Comparison of ENCODE assay signal across 12 cellular contexts in the genomic region with DNA sequence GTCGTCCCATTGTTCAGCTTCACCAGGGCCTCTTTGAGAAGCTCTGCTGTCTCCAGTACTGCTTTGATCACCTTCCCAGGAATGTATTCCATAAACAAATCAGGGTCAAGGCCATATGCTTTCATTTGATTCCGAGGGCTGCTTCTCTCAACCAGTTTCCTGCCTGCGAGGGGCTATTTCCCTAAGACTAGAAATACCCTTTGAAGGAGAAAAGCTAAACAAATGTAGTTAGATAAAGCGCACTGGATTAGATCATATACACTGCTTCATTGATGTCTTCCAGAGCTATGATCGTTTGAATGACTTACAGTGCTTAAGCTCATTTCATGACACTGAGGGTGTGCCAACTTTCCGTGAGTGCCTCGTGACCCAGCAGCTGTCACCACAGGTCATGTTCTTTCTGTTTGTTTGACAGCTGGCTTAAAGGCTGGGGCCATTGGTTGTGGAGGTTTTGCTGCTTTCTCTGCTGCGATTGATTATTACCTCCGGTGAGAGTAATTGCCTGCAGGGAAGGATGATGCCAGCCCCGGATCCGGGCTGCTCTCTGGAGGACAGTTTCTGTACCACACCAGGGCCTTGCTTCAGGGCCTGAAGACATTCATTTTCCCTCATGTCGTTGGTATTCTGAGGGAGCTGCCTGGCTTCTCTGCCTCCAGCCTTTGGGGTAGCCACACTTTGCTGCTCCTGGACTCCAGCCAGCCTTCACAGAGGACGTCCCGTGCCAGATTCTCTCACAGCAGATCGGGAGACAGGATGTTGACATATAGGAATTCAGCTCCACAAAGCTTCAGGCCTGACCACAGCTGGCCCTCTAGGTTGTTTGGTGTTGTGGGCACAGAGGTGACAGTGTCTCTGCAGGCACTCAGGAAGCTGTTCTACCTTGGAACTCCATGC. TPM values are rescaled to one million over a fixed set of nuclear protein-coding genes. Genes with fewer than 3 reads are reported as not detected.
DNase-seq lines count a peak whose midpoint lies in the region; ATAC-seq and TF ChIP-seq lines count a peak whose summit lies in the region.
"Had no signal": no experiment of that assay in that cellular context is flagged by ENCODE, and none has a peak within 500 bp of the region (broad histone marks: within the 10 kb centered on the region; RNA-seq: fewer than 3 reads in every experiment).

No MANE protein-coding gene starts in this region.

- no peaks in the 10 kb centered on the region for H3K9me3 Mint-ChIP-seq in natural killer cell treated with Interleukin-12 subunit alpha and Interleukin-12 subunit beta and Interleukin-15 and Interleukin-18, amount 100 ng/mL, for 72 hours
- H3K9me3 Mint-ChIP-seq: CD4-positive, alpha-beta T cell; GM23338 had no signal

- H3K36me3 Mint-ChIP-seq in natural killer cell treated with Interleukin-12 subunit alpha and Interleukin-12 subunit beta and Interleukin-15 and Interleukin-18, amount 100 ng/mL, for 72 hours = peaks cover 12% of the 10 kb centered on the region

- H3K27ac ChIP-seq in esophagus squamous epithelium (peak overlapping the region; percentile 43 to 88 (median 74)), mucosa of rectum (ENCODE audit: low read depth in 2 of 2, low read length in 2 of 2) (peak overlapping the region; percentile 67 to 68)
- H3K27ac ChIP-seq: HL-60 had no signal

- WGBS in esophagus squamous epithelium, 2 donors = 58 to 62% methylated on average over 11 to 12 of the region's 15 CpGs

- no peak for TF ChIP-seq POLR2A in esophagus squamous epithelium (IDR thresholded peaks at IDR 0.05)

- peaks cover 15 to 66% (median 29%) of the 10 kb centered on the region in 3 donors for H3K36me3 ChIP-seq in esophagus squamous epithelium
- peaks cover 56 to 60% of the 10 kb centered on the region in 2 donors for H3K36me3 ChIP-seq in mucosa of rectum (ENCODE audit: control insufficient read depth in 2 of 2, insufficient read depth in 2 of 2, low read length in 2 of 2)

- H3K9me3 ChIP-seq in esophagus squamous epithelium (no peaks in the 10 kb centered on the region), mucosa of rectum (ENCODE audit: control insufficient read depth in 2 of 2, low read length in 2 of 2) (no peaks in the 10 kb centered on the region)

- no peak overlapping the region for H3K4me3 Mint-ChIP-seq in natural killer cell treated with Interleukin-12 subunit alpha and Interleukin-12 subunit beta and Interleukin-15 and Interleukin-18, amount 100 ng/mL, for 72 hours
- H3K4me3 Mint-ChIP-seq: CD4-positive, alpha-beta T cell; GM23338 had no signal

- H3K4me1 Mint-ChIP-seq in natural killer cell treated with Interleukin-12 subunit alpha and Interleukin-12 subunit beta and Interleukin-15 and Interleukin-18, amount 100 ng/mL, for 72 hours (ENCODE audit: low read depth in 2 of 2) = peaks cover 33 to 34% of the 10 kb centered on the region in 2 donors

- ATAC-seq in natural killer cell treated with Interleukin-12 subunit alpha and Interleukin-12 subunit beta and Interleukin-15 and Interleukin-18, amount 100 ng/mL, for 72 hours = no peak
- ATAC-seq: GM23338 had no signal

- H3K27ac Mint-ChIP-seq in natural killer cell treated with Interleukin-12 subunit alpha and Interleukin-12 subunit beta and Interleukin-15 and Interleukin-18, amount 100 ng/mL, for 72 hours = no peak overlapping the region
- H3K27ac Mint-ChIP-seq: CD4-positive, alpha-beta T cell; GM23338 had no signal

- no peak overlapping the region for H3K4me3 ChIP-seq in esophagus squamous epithelium
- H3K4me3 ChIP-seq in mucosa of rectum (ENCODE audit: low read length in 2 of 2) = no peak overlapping the region
- H3K4me3 ChIP-seq: GM23338 had no signal

- H3K4me1 ChIP-seq in esophagus squamous epithelium (peaks cover 29 to 91% (median 68%) of the 10 kb centered on the region in 3 donors), mucosa of rectum (ENCODE audit: control insufficient read depth in 2 of 2, insufficient read depth in 2 of 2, low read length in 2 of 2) (peaks cover 16 to 37% of the 10 kb centered on the region in 2 donors)

- DNase-seq in AG08395 (ENCODE audit: low spot score) (peak; percentile 62), NCI-H2171 treated with DMSO at 0.1 percent for 48 hours (lab: John Stamatoyannopoulos, UW) (peak; percentile 76), esophagus squamous epithelium (lab: John Stamatoyannopoulos, UW) (no peak), T-helper 9 cell (no peak), 8988T (no peak), NCI-H1092 (lab: John Stamatoyannopoulos, UW) (no peak)
- DNase-seq in natural killer cell treated with Interleukin-12 subunit alpha and Interleukin-12 subunit beta and Interleukin-15 and Interleukin-18, amount 100 ng/mL, for 72 hours (ENCODE audit: low spot score) = no peak
- DNase-seq: CD4-positive, alpha-beta T cell; NCI-H510A treated with DMSO at 0.1 percent for 48 hours had no signal

- peak overlapping the region in 1 of 2 donors; percentile 9 for H3K9ac ChIP-seq in mucosa of rectum (ENCODE audit: low read depth in 1 of 2, low read length in 2 of 2)

- TF ChIP-seq CTCF in esophagus squamous epithelium (IDR thresholded peaks at IDR 0.05) = no peak

- H3K27me3 Mint-ChIP-seq in natural killer cell treated with Interleukin-12 subunit alpha and Interleukin-12 subunit beta and Interleukin-15 and Interleukin-18, amount 100 ng/mL, for 72 hours = no peaks in the 10 kb centered on the region
- H3K27me3 Mint-ChIP-seq: CD4-positive, alpha-beta T cell had no signal

- intact Hi-C loops in esophagus squamous epithelium (cut with DNase I) = no loop called here

- no peaks in the 10 kb centered on the region for H3K27me3 ChIP-seq in esophagus squamous epithelium
- no peaks in the 10 kb centered on the region for H3K27me3 ChIP-seq in mucosa of rectum (ENCODE audit: control insufficient read depth in 2 of 2, insufficient read depth in 2 of 2, low read length in 2 of 2)

RNA-seq across cellular contexts. Expression of gene TIMM22, which starts 3.9 kb away (rescaled TPM):
- 10 to 100 TPM in 3 of 4 donors, 1 to 10 TPM in 1; 7.7 to 18.5 (median 11.8) TPM for total RNA-seq in esophagus squamous epithelium
- 10 to 100 TPM; 12.7 to 19.8 TPM for total RNA-seq in natural killer cell treated with Interleukin-12 subunit alpha and Interleukin-12 subunit beta and Interleukin-15 and Interleukin-18, amount 100 ng/mL, for 72 hours

RNA-seq across cellular contexts. Expression of gene NXN, which starts 21.3 kb away (rescaled TPM):
- 10 to 100 TPM; 19.5 to 34.9 (median 28.7) TPM for total RNA-seq in esophagus squamous epithelium
- under 1 TPM; 0.61 to 0.69 TPM for total RNA-seq in natural killer cell treated with Interleukin-12 subunit alpha and Interleukin-12 subunit beta and Interleukin-15 and Interleukin-18, amount 100 ng/mL, for 72 hours

Comparison
In these comparisons a context has a peak if more than half of its experiments do, and no peak if none do; other contexts are left out.
1. DNase-seq: peak in AG08395 (single experiment) and NCI-H2171 treated with DMSO at 0.1 percent for 48 hours (single experiment); none in esophagus squamous epithelium (single experiment), natural killer cell treated with Interleukin-12 subunit alpha and Interleukin-12 subunit beta and Interleukin-15 and Interleukin-18, amount 100 ng/mL, for 72 hours (single experiment), T-helper 9 cell (single experiment), 8988T (single experiment) and NCI-H1092 (single experiment).
2. RNA of gene NXN, which starts 21.3 kb away (total RNA-seq): 19.5 to 34.9 TPM in esophagus squamous epithelium; 0.61 to 0.69 TPM in natural killer cell treated with Interleukin-12 subunit alpha and Interleukin-12 subunit beta and Interleukin-15 and Interleukin-18, amount 100 ng/mL, for 72 hours; every median in the first group is over 10 times any median in the second.